In the genomic region with DNA sequence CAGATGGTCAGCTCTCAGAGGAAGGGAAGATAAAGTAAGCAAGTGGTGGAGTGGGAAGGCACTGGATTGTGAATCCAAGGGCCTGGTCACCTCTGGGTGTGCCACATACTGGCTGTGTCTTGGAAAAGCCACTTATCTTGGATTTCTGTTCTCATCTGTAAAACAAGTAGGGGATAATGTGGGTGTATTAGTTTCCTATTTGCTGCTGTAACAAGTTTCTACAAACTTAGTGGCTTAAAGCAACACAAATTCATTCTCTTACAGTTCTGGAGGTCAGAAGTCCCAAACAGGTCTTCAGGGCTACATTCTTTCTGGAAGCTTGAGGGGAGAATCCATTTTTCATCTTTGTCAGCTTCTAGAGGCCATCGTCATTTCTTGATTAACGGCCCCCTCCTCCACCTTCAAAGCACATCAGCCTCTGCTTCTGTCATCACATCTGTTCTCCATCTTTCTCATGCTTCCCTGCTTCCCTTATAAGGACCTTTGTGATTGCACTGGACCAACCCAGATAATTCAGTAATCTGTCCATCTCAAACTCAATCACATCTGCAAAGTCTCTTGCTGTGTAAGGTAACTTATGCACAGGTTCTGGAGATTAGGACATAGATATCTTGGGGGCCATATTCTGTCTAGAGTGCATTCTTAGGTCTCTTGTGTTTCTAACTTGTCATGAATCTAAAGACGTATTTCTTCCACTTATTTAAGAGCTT, we compare ENCODE assay signal across 21 cellular contexts.
"Had no signal": no experiment of that assay in that cellular context is flagged by ENCODE, and none has a peak within 500 bp of the region (broad histone marks: within the 10 kb centered on the region; RNA-seq: fewer than 3 reads in every experiment).

No MANE protein-coding gene starts in this region.

- DNase-seq: activated naive CD4-positive, alpha-beta T cell; activated naive CD8-positive, alpha-beta T cell treated with anti-CD3 and anti-CD28 coated beads for 36 hours; activated T-cell treated with anti-CD3 and anti-CD28 coated beads, Interleukin-2, amount 50 U/mL, for 24 hours; cortex of kidney; heart right ventricle; lower lobe of right lung; naive thymus-derived CD8-positive, alpha-beta T cell; ovary; stimulated activated CD4-positive, alpha-beta T cell treated with anti-CD3 and anti-CD28 coated beads, Interleukin-4, amount 100 ng/mL, for 4 hours; stimulated activated naive CD8-positive, alpha-beta T cell treated with anti-CD3 and anti-CD28 coated beads, Interleukin-15, Interleukin-2, amounts not matched to agents 100 U/mL and 50 U/mL, for 24 hours; substantia nigra; T-cell; tibial artery had no signal

- H3K9me3 ChIP-seq: lower lobe of right lung, neutrophil, ovary, prostate gland, tibial artery, vagina had no signal

- H3K4me3 ChIP-seq: heart right ventricle, lower lobe of right lung, ovary, prostate gland, tibial artery, vagina had no signal

- H3K4me3 Mint-ChIP-seq: activated naive CD8-positive, alpha-beta T cell treated with anti-CD3 and anti-CD28 coated beads for 36 hours; activated T-cell treated with anti-CD3 and anti-CD28 coated beads, Interleukin-2, amount 50 U/mL, for 24 hours; activated T-helper 17 cell treated with anti-CD3 and anti-CD28 coated beads, Interleukin-2, amount 50 U/mL, for 72 hours; naive thymus-derived CD8-positive, alpha-beta T cell; T-cell; T-helper 2 cell treated with Interferon-gamma antibody and Interleukin-4, amounts not matched to agents 5 μg/mL and 100 μg/mL, for 36 hours had no signal

- H3K27ac ChIP-seq: epithelial cell of prostate, heart right ventricle, neutrophil, ovary, prostate gland, tibial artery, vagina had no signal

- H3K27ac Mint-ChIP-seq: activated naive CD8-positive, alpha-beta T cell treated with anti-CD3 and anti-CD28 coated beads for 36 hours; activated T-cell treated with anti-CD3 and anti-CD28 coated beads, Interleukin-2, amount 50 U/mL, for 24 hours; activated T-helper 17 cell treated with anti-CD3 and anti-CD28 coated beads, Interleukin-2, amount 50 U/mL, for 72 hours; naive thymus-derived CD8-positive, alpha-beta T cell; T-cell; T-helper 2 cell treated with Interferon-gamma antibody and Interleukin-4, amounts not matched to agents 5 μg/mL and 100 μg/mL, for 36 hours had no signal

- H3K27me3 ChIP-seq: heart right ventricle, ovary, tibial artery, vagina had no signal

- H3K36me3 ChIP-seq: neutrophil, ovary, prostate gland, vagina had no signal

- H3K9me3 Mint-ChIP-seq: activated naive CD8-positive, alpha-beta T cell treated with anti-CD3 and anti-CD28 coated beads for 36 hours had no signal

- H3K4me1 Mint-ChIP-seq: activated T-helper 17 cell treated with anti-CD3 and anti-CD28 coated beads, Interleukin-2, amount 50 U/mL, for 72 hours; T-cell had no signal

- FAIRE-seq: keratinocyte, TTC549 had no signal
